Comparison of ENCODE assay signal across 13 cellular contexts in the genomic region with DNA sequence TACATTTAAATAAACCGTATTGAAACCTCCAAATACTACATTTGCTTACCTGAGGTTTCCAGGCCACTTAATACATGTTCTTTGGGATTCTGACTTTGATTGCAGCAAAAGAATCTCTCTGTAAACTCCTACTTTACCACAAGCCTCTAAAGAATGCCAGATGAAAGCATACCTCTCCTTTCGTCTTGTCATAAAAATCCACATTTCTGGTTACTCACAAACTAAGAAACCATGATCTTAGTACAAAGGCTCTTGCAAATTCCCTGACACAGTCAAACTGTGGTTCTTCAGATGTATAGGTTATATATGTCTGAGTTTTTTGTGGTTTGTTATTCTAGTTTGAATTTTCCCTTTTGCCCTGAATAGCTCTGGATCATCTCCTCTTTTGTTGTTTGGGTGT.
DNase-seq lines count a peak whose midpoint lies in the region; ATAC-seq and TF ChIP-seq lines count a peak whose summit lies in the region.
"Had no signal": no experiment of that assay in that cellular context is flagged by ENCODE, and none has a peak within 500 bp of the region (broad histone marks: within the 10 kb centered on the region; RNA-seq: fewer than 3 reads in every experiment).

No MANE protein-coding gene starts in this region.

- POLR2A ChIA-PET in PC-3 (lab: Charles Lee; ENCODE audit: unreplicated experiment) = no interaction called here
- POLR2A ChIA-PET in CD4-positive, alpha-beta T cell (lab: Charles Lee) = no interaction called here

- H3K36me3 ChIP-seq in PC-3 (ENCODE audit: low read depth, low read length) = no peaks in the 10 kb centered on the region
- H3K36me3 ChIP-seq in HAP-1 (replicated peaks) = no peaks in the 10 kb centered on the region
- H3K36me3 ChIP-seq: heart left ventricle had no signal

- H3K4me1 Mint-ChIP-seq in CD4-positive, alpha-beta T cell (ENCODE audit: low read depth) = no peaks in the 10 kb centered on the region
- H3K4me1 Mint-ChIP-seq: activated naive CD4-positive, alpha-beta T cell treated with anti-CD3 and anti-CD28 coated beads, Interleukin-2, amount 10 ng/mL, durations not matched to agents 7 days and 5 days; T-helper 17 cell had no signal

- no peak overlapping the region for H3K4me3 Mint-ChIP-seq in CD4-positive, alpha-beta T cell
- H3K4me3 Mint-ChIP-seq: activated naive CD4-positive, alpha-beta T cell treated with anti-CD3 and anti-CD28 coated beads, Interleukin-2, amount 10 ng/mL, durations not matched to agents 7 days and 5 days; T-helper 17 cell had no signal

- intact Hi-C loops in PC-3 (cut with micrococcal nuclease) (loop anchor here (2.0 kb wide), 1 partner anchor 36 kb away; no protein-coding TSS in a partner anchor), posterior vena cava (cut with DNase I) (no loop called here)
- intact Hi-C loops in CD4-positive, alpha-beta T cell (cut with DNase I, micrococcal nuclease) = no loop called here

- no peaks in the 10 kb centered on the region for H3K27me3 ChIP-seq in PC-3 (ENCODE audit: low read length)
- H3K27me3 ChIP-seq in HAP-1 (ENCODE audit: low read depth) = no peaks in the 10 kb centered on the region
- no peaks in the 10 kb centered on the region for H3K27me3 ChIP-seq in CD4-positive, alpha-beta T cell (ENCODE audit: control insufficient read depth, insufficient read depth, low read length)
- H3K27me3 ChIP-seq: heart left ventricle had no signal

- no peaks in the 10 kb centered on the region for H3K36me3 Mint-ChIP-seq in CD4-positive, alpha-beta T cell (ENCODE audit: low read depth)
- H3K36me3 Mint-ChIP-seq: activated naive CD4-positive, alpha-beta T cell treated with anti-CD3 and anti-CD28 coated beads, Interleukin-2, amount 10 ng/mL, durations not matched to agents 7 days and 5 days had no signal

- H3K9me3 Mint-ChIP-seq in CD4-positive, alpha-beta T cell = no peaks in the 10 kb centered on the region
- H3K9me3 Mint-ChIP-seq: activated naive CD4-positive, alpha-beta T cell treated with anti-CD3 and anti-CD28 coated beads, Interleukin-2, amount 10 ng/mL, durations not matched to agents 7 days and 5 days had no signal

- no TSS peak for BruUV-seq in PC-3 (replicated peaks; lab: Mats Ljungman, UMichigan)

- no peaks in the 10 kb centered on the region for H3F3A ChIP-seq in PC-3 (ENCODE audit: low read length, unreplicated experiment)

- H3K27ac ChIP-seq in PC-3 (ENCODE audit: low read length) = 0 out of 2 replicates have a peak overlapping the region, but pooled peaks have one; percentile 10
- H3K27ac ChIP-seq in CD4-positive, alpha-beta T cell (ENCODE audit: low read depth, low read length) = no peak overlapping the region
- H3K27ac ChIP-seq: heart left ventricle had no signal

- H3K9me3 ChIP-seq in PC-3 (ENCODE audit: low read length) (no peaks in the 10 kb centered on the region), HAP-1 (no peaks in the 10 kb centered on the region)
- H3K9me3 ChIP-seq in CD4-positive, alpha-beta T cell (ENCODE audit: control insufficient read depth, low read length) = no peaks in the 10 kb centered on the region

- H3K9ac ChIP-seq in PC-3 (ENCODE audit: low read length) = no peak overlapping the region

- H2AFZ ChIP-seq in PC-3 (ENCODE audit: low read length) = no peak overlapping the region

- DNase-seq in GM04504 (ENCODE audit: low read depth) (peak; percentile 32), PC-3 (peak; percentile 92), fibroblast of gingiva (ENCODE audit: low read depth) (peak; percentile 15), retinal pigment epithelial cell (ENCODE audit: low read depth) (peak; percentile 78), HAP-1 (ENCODE audit: low spot score in 2 of 2) (no peak), posterior vena cava (ENCODE audit: low spot score) (no peak)
- DNase-seq in CD4-positive, alpha-beta T cell = no peak
- DNase-seq: activated CD4-positive, alpha-beta T cell treated with anti-CD3 and anti-CD28 coated beads, Interleukin-2, amount 50 U/mL, for 4 hours; activated naive CD4-positive, alpha-beta T cell treated with anti-CD3 and anti-CD28 coated beads, Interleukin-2, amount 10 ng/mL, durations not matched to agents 7 days and 5 days; DMS 273 treated with DMSO at 0.1 percent for 48 hours; heart left ventricle; T-helper 17 cell had no signal

- H3K27ac Mint-ChIP-seq in CD4-positive, alpha-beta T cell = no peak overlapping the region
- H3K27ac Mint-ChIP-seq: activated naive CD4-positive, alpha-beta T cell treated with anti-CD3 and anti-CD28 coated beads, Interleukin-2, amount 10 ng/mL, durations not matched to agents 7 days and 5 days; T-helper 17 cell had no signal

- TF ChIP-seq CTCF in PC-3 (conservative IDR thresholded peaks at IDR 0.05; ENCODE audit: low read depth, low read length) (no peak), retinal pigment epithelial cell (conservative IDR thresholded peaks at IDR 0.05; ENCODE audit: low read depth, low read length) (no peak)
- TF ChIP-seq CTCF in CD4-positive, alpha-beta T cell (IDR thresholded peaks at IDR 0.05) = no peak

- in situ Hi-C loops in HAP-1 (cut with MboI; ENCODE audit: low sequenced_read_pairs) = no loop called here

- H3K4me2 ChIP-seq in PC-3 (ENCODE audit: low read length) = peak overlapping the region; percentile 60

- H3K9me2 ChIP-seq in PC-3 (replicated peaks; ENCODE audit: low read length) = no peaks in the 10 kb centered on the region

- ATAC-seq in PC-3 = peak; percentile 96
- no peak for ATAC-seq in CD4-positive, alpha-beta T cell (ENCODE audit: poor library complexity)
- ATAC-seq: heart left ventricle, T-helper 17 cell had no signal

- H3K27me3 Mint-ChIP-seq in CD4-positive, alpha-beta T cell = no peaks in the 10 kb centered on the region
- H3K27me3 Mint-ChIP-seq: activated naive CD4-positive, alpha-beta T cell treated with anti-CD3 and anti-CD28 coated beads, Interleukin-2, amount 10 ng/mL, durations not matched to agents 7 days and 5 days; T-helper 17 cell had no signal

- H3K4me1 ChIP-seq in PC-3 (ENCODE audit: insufficient read depth, low read length) (peaks cover 30% of the 10 kb centered on the region), HAP-1 (no peaks in the 10 kb centered on the region)
- H3K4me1 ChIP-seq: heart left ventricle had no signal

- H3K4me3 ChIP-seq in PC-3 (ENCODE audit: low read length) = no peak overlapping the region
- H3K4me3 ChIP-seq in retinal pigment epithelial cell (ENCODE audit: low read length) = no peak overlapping the region
- no peak overlapping the region for H3K4me3 ChIP-seq in HAP-1
- H3K4me3 ChIP-seq: heart left ventricle, lung had no signal

- CTCF ChIA-PET in PC-3 (lab: Charles Lee) = no interaction called here
- CTCF ChIA-PET in CD4-positive, alpha-beta T cell (lab: Charles Lee) = no interaction called here

- H4K20me1 ChIP-seq in PC-3 (ENCODE audit: low read length) = no peaks in the 10 kb centered on the region

- no peaks in the 10 kb centered on the region for H3K79me2 ChIP-seq in PC-3 (ENCODE audit: low read length)

Comparison
In these comparisons a context has a peak if more than half of its experiments do, and no peak if none do; other contexts are left out.
1. DNase-seq: peak in GM04504 (single experiment), PC-3 (single experiment), fibroblast of gingiva (single experiment) and retinal pigment epithelial cell (single experiment); none in HAP-1 (0 of 2), CD4-positive, alpha-beta T cell (0 of 10) and posterior vena cava (single experiment).